In genomic region chr7:151083824-151084160, GRCh38 we compare ENCODE assay signal across 9 cellular contexts. TPM values are rescaled to one million over a fixed set of nuclear protein-coding genes. Genes with fewer than 3 reads are reported as not detected.
DNase-seq lines count a peak whose midpoint lies in the region; ATAC-seq, FAIRE-seq and TF ChIP-seq lines count a peak whose summit lies in the region.
"Had no signal": no experiment of that assay in that cellular context is flagged by ENCODE, and none has a peak within 500 bp of the region (broad histone marks: within the 10 kb centered on the region; RNA-seq: fewer than 3 reads in every experiment).

No MANE protein-coding gene starts in this region.

- H3K4me1 Mint-ChIP-seq in activated T-helper 2 cell treated with anti-CD3 and anti-CD28 coated beads, Interferon-gamma antibody, Interleukin-2, Interleukin-4, amounts not matched to agents 10 μg/mL and 5 μg/mL and 100 μg/mL, durations not matched to agents 14 hours and 24 hours and 36 hours (ENCODE audit: low read depth): peaks cover 26% of the 10 kb centered on the region
- H3K4me1 Mint-ChIP-seq in stimulated activated naive B cell treated with anti-CD40 and anti-IgM and Interleukin-4, amounts not matched to agents 10 μg/mL and 1 μg/mL and 100 μg/mL, for 72 hours: peaks cover 40 to 66% of the 10 kb centered on the region in 2 donors

- H3K27ac Mint-ChIP-seq in activated T-helper 2 cell treated with anti-CD3 and anti-CD28 coated beads, Interferon-gamma antibody, Interleukin-2, Interleukin-4, amounts not matched to agents 10 μg/mL and 5 μg/mL and 100 μg/mL, durations not matched to agents 14 hours and 24 hours and 36 hours: peak overlapping the region; percentile 6
- no peak overlapping the region for H3K27ac Mint-ChIP-seq in stimulated activated naive B cell treated with anti-CD40 and anti-IgM and Interleukin-4, amounts not matched to agents 10 μg/mL and 1 μg/mL and 100 μg/mL, for 72 hours

- H3K4me3 Mint-ChIP-seq in activated T-helper 2 cell treated with anti-CD3 and anti-CD28 coated beads, Interferon-gamma antibody, Interleukin-2, Interleukin-4, amounts not matched to agents 10 μg/mL and 5 μg/mL and 100 μg/mL, durations not matched to agents 14 hours and 24 hours and 36 hours (ENCODE audit: low read depth): peak overlapping the region; percentile 70
- H3K4me3 Mint-ChIP-seq in stimulated activated naive B cell treated with anti-CD40 and anti-IgM and Interleukin-4, amounts not matched to agents 10 μg/mL and 1 μg/mL and 100 μg/mL, for 72 hours: peak overlapping the region; percentile 91 to 99

- peak overlapping the region; percentile 69 for H3K4me3 ChIP-seq in iPS-18c (ENCODE audit: insufficient read depth, low read depth, low read length)

- peaks cover 15% of the 10 kb centered on the region for H3K36me3 Mint-ChIP-seq in activated T-helper 2 cell treated with anti-CD3 and anti-CD28 coated beads, Interferon-gamma antibody, Interleukin-2, Interleukin-4, amounts not matched to agents 10 μg/mL and 5 μg/mL and 100 μg/mL, durations not matched to agents 14 hours and 24 hours and 36 hours (ENCODE audit: low read depth)
- H3K36me3 Mint-ChIP-seq in stimulated activated naive B cell treated with anti-CD40 and anti-IgM and Interleukin-4, amounts not matched to agents 10 μg/mL and 1 μg/mL and 100 μg/mL, for 72 hours: peaks cover 6 to 16% of the 10 kb centered on the region in 2 donors

- H3K9me3 Mint-ChIP-seq in activated T-helper 2 cell treated with anti-CD3 and anti-CD28 coated beads, Interferon-gamma antibody, Interleukin-2, Interleukin-4, amounts not matched to agents 10 μg/mL and 5 μg/mL and 100 μg/mL, durations not matched to agents 14 hours and 24 hours and 36 hours: no peaks in the 10 kb centered on the region
- H3K9me3 Mint-ChIP-seq in stimulated activated naive B cell treated with anti-CD40 and anti-IgM and Interleukin-4, amounts not matched to agents 10 μg/mL and 1 μg/mL and 100 μg/mL, for 72 hours: no peaks in the 10 kb centered on the region

- TF ChIP-seq POLR2A in GM12891 (IDR thresholded peaks at IDR 0.05; ENCODE audit: low read depth, low read length): no peak

- intact Hi-C loops in activated T-helper 2 cell treated with anti-CD3 and anti-CD28 coated beads, Interferon-gamma antibody, Interleukin-2, Interleukin-4, amounts not matched to agents 10 μg/mL and 5 μg/mL and 100 μg/mL, durations not matched to agents 14 hours and 24 hours and 36 hours (cut with micrococcal nuclease): loop anchor here (1.0 to 10.0 kb wide), 2 partner anchors 55 to 141 kb away; partner anchors contain the start of genes ABCB8 and ABCF2

- no peak for ATAC-seq in stimulated activated naive B cell treated with anti-CD40 and anti-IgM and Interleukin-4, amounts not matched to agents 10 μg/mL and 1 μg/mL and 100 μg/mL, for 72 hours (replicated peaks)
- ATAC-seq in HG02970 (IDR thresholded peaks at IDR 0.05; ENCODE audit: low FRiP score, unreplicated experiment): no peak

- FAIRE-seq in GM12891 (lab: Jason Lieb, UNC): no peak
- FAIRE-seq: A204.1 had no signal

- no peaks in the 10 kb centered on the region for H3K9me3 ChIP-seq in iPS-18c (ENCODE audit: control insufficient read depth, insufficient read depth, low read length)

- DNase-seq in NCI-H82 (lab: John Stamatoyannopoulos, UW) (peak; percentile 63), NCI-H82 treated with DMSO at 0.1 percent for 48 hours (lab: John Stamatoyannopoulos, UW; ENCODE audit: unreplicated experiment) (no peak), middle frontal gyrus (ENCODE audit: extremely low spot score, low spot score) (no peak), GM12891 (ENCODE audit: insufficient read length, low spot score) (no peak)
- no peak for DNase-seq in activated T-helper 2 cell treated with anti-CD3 and anti-CD28 coated beads, Interferon-gamma antibody, Interleukin-2, Interleukin-4, amounts not matched to agents 10 μg/mL and 5 μg/mL and 100 μg/mL, durations not matched to agents 14 hours and 24 hours and 36 hours (ENCODE audit: low spot score)
- DNase-seq in stimulated activated naive B cell treated with anti-CD40 and anti-IgM and Interleukin-4, amounts not matched to agents 10 μg/mL and 1 μg/mL and 100 μg/mL, for 72 hours: no peak

- H3K27me3 Mint-ChIP-seq in activated T-helper 2 cell treated with anti-CD3 and anti-CD28 coated beads, Interferon-gamma antibody, Interleukin-2, Interleukin-4, amounts not matched to agents 10 μg/mL and 5 μg/mL and 100 μg/mL, durations not matched to agents 14 hours and 24 hours and 36 hours (ENCODE audit: low read depth): peaks cover 6% of the 10 kb centered on the region
- H3K27me3 Mint-ChIP-seq in stimulated activated naive B cell treated with anti-CD40 and anti-IgM and Interleukin-4, amounts not matched to agents 10 μg/mL and 1 μg/mL and 100 μg/mL, for 72 hours: peaks cover 16 to 31% of the 10 kb centered on the region in 2 donors

TF ChIP-seq in GM12891, 5 proteins besides CTCF, POLR2A, EP300 and RAD21:
- TF ChIP-seq POLR2AphosphoS5 (IDR thresholded peaks at IDR 0.05; ENCODE audit: low read depth, low read length) (no peak), TAF1 (IDR thresholded peaks at IDR 0.05; ENCODE audit: low read depth, low read length) (no peak), SPI1 (IDR thresholded peaks at IDR 0.05; ENCODE audit: low read depth, low read length) (no peak), PAX5 (IDR thresholded peaks at IDR 0.05; ENCODE audit: insufficient read depth, low read length, severe bottlenecking) (no peak), POU2F2 (IDR thresholded peaks at IDR 0.05; ENCODE audit: low read depth, low read length) (no peak)

RNA-seq across cellular contexts. Expression of gene TMUB1, which starts 0.5 kb away (rescaled TPM):
- total RNA-seq in activated T-helper 2 cell treated with anti-CD3 and anti-CD28 coated beads, Interferon-gamma antibody, Interleukin-2, Interleukin-4, amounts not matched to agents 10 μg/mL and 5 μg/mL and 100 μg/mL, durations not matched to agents 14 hours and 24 hours and 36 hours: 57.4 and 60.8 TPM in 2 replicates
- polyA plus RNA-seq in GM12891 (2012; ENCODE audit: low read depth, missing spikeins): 39.5 TPM

RNA-seq across cellular contexts. Expression of gene AGAP3, which starts 2.5 kb away (rescaled TPM):
- 62.5 and 64.4 TPM in 2 replicates for total RNA-seq in activated T-helper 2 cell treated with anti-CD3 and anti-CD28 coated beads, Interferon-gamma antibody, Interleukin-2, Interleukin-4, amounts not matched to agents 10 μg/mL and 5 μg/mL and 100 μg/mL, durations not matched to agents 14 hours and 24 hours and 36 hours
- 21.4 TPM for polyA plus RNA-seq in GM12891 (2012; ENCODE audit: low read depth, missing spikeins)

RNA-seq across cellular contexts. Expression of gene FASTK, which starts 3.2 kb away (rescaled TPM):
- total RNA-seq in activated T-helper 2 cell treated with anti-CD3 and anti-CD28 coated beads, Interferon-gamma antibody, Interleukin-2, Interleukin-4, amounts not matched to agents 10 μg/mL and 5 μg/mL and 100 μg/mL, durations not matched to agents 14 hours and 24 hours and 36 hours: 83.2 and 85.2 TPM in 2 replicates
- 58.3 TPM for polyA plus RNA-seq in GM12891 (2012; ENCODE audit: low read depth, missing spikeins)

RNA-seq across cellular contexts. Expression of gene SLC4A2, which starts 24.4 kb away (rescaled TPM):
- total RNA-seq in activated T-helper 2 cell treated with anti-CD3 and anti-CD28 coated beads, Interferon-gamma antibody, Interleukin-2, Interleukin-4, amounts not matched to agents 10 μg/mL and 5 μg/mL and 100 μg/mL, durations not matched to agents 14 hours and 24 hours and 36 hours: 106 and 109 TPM in 2 replicates
- polyA plus RNA-seq in GM12891 (2012; ENCODE audit: low read depth, missing spikeins): 34.9 TPM

RNA-seq across cellular contexts. Expression of gene CDK5, which starts 26.1 kb away (rescaled TPM):
- total RNA-seq in activated T-helper 2 cell treated with anti-CD3 and anti-CD28 coated beads, Interferon-gamma antibody, Interleukin-2, Interleukin-4, amounts not matched to agents 10 μg/mL and 5 μg/mL and 100 μg/mL, durations not matched to agents 14 hours and 24 hours and 36 hours: 24.1 and 25.7 TPM in 2 replicates
- polyA plus RNA-seq in GM12891 (2012; ENCODE audit: low read depth, missing spikeins): 14.4 TPM
